In the genomic region with DNA sequence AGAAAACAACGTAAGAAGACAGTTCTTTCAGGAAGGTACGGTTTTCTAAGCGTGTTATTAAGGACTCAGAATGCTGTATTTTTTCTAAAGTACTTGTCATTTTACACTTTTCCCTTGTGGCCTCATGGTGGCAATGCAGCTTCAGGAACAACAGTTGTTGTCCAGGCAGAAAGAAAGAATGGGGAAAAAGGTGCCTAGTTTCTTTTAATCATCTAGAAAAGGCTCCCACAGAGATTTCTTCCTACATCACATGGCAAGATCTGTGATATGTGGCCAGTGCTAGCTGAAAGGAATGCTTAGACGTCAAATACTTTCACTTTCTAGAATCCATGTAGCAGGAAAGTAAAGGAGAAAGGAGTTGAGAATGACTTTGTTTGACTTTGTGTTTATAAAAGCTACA, we compare ENCODE assay signal across 8 cellular contexts.
A peak's percentile ranks its signal among the peaks of the same experiment; 100 is the strongest.
DNase-seq lines count a peak whose midpoint lies in the region; ATAC-seq and TF ChIP-seq lines count a peak whose summit lies in the region.

No MANE protein-coding gene starts in this region.

- ATAC-seq in HG02610 (IDR thresholded peaks at IDR 0.05; ENCODE audit: unreplicated experiment) (peak; percentile 68), GM19452 (IDR thresholded peaks at IDR 0.05; ENCODE audit: unreplicated experiment) (no peak), HG03196 (IDR thresholded peaks at IDR 0.05; ENCODE audit: unreplicated experiment) (no peak)

- TF ChIP-seq CTCF in parathyroid adenoma (IDR thresholded peaks at IDR 0.05) = no peak

- H3K79me2 ChIP-seq in parathyroid adenoma = no peaks in the 10 kb centered on the region

- H3K27me3 ChIP-seq in parathyroid adenoma (ENCODE audit: control insufficient read depth, insufficient read depth, low read length) = no peaks in the 10 kb centered on the region

- peak overlapping the region; percentile 62 for H3K4me2 ChIP-seq in parathyroid adenoma (ENCODE audit: low read length)

- H2AFZ ChIP-seq in parathyroid adenoma = no peak overlapping the region

- no peaks in the 10 kb centered on the region for H3K9me3 ChIP-seq in parathyroid adenoma (ENCODE audit: control insufficient read depth, low read length)

- H3K36me3 ChIP-seq in parathyroid adenoma (ENCODE audit: control insufficient read depth, insufficient read depth, low read length) = no peaks in the 10 kb centered on the region

- peak overlapping the region; percentile 36 for H3K4me3 ChIP-seq in parathyroid adenoma (ENCODE audit: low read depth, low read length)

- H3K27ac ChIP-seq in epithelial cell of prostate (no peak overlapping the region), parathyroid adenoma (no peak overlapping the region)

- H3K4me1 ChIP-seq in parathyroid adenoma = no peaks in the 10 kb centered on the region

- H3K9ac ChIP-seq in parathyroid adenoma = no peak overlapping the region

- peak; percentile 73 for DNase-seq in DMS 273 (lab: John Stamatoyannopoulos, UW; ENCODE audit: unreplicated experiment)
- peak; percentile 92 for DNase-seq in RKO (ENCODE audit: low spot score)
- peak; percentile 39 for DNase-seq in epithelial cell of prostate (ENCODE audit: low read depth, low spot score)
- DNase-seq in NCI-H1436 (lab: John Stamatoyannopoulos, UW) = no peak
